ENCODE assay signal across 1 cellular context in genomic region chr20:24952376-24953203, GRCh38.
TF ChIP-seq lines count a peak whose summit lies in the region.

No MANE protein-coding gene starts in this region.

TF ChIP-seq in HepG2, 621 proteins besides CTCF, POLR2A, EP300 and RAD21 (continued from another document):
- TF ChIP-seq ZNF687 (CRISPR knock-in tag; IDR thresholded peaks at IDR 0.05): peak; percentile 33; the same call in 1 of the 2 replicates
- TF ChIP-seq ZNF781 (CRISPR knock-in tag; IDR thresholded peaks at IDR 0.05; ENCODE audit: borderline replicate concordance, not compliant biosample characterization): no peak
- peak; percentile 78 for TF ChIP-seq AGO2 (optimal IDR thresholded peaks at IDR 0.05; ENCODE audit: low read depth, low read length)
- no peak for TF ChIP-seq TBX3 (IDR thresholded peaks at IDR 0.05; ENCODE audit: borderline replicate concordance)
- TF ChIP-seq RNF219 (CRISPR knock-in tag; IDR thresholded peaks at IDR 0.05): no peak
- no peak for TF ChIP-seq DMAP1 (CRISPR knock-in tag; IDR thresholded peaks at IDR 0.05)
- 0 out of 2 replicates have a peak, but pooled peaks have one; percentile 38 for TF ChIP-seq ZNF274 (CRISPR knock-in tag; IDR thresholded peaks at IDR 0.05)
- TF ChIP-seq ATF5 (CRISPR knock-in tag; IDR thresholded peaks at IDR 0.05; ENCODE audit: low read depth): no peak
- peak; percentile 42; the same call in 1 of the 2 replicates for TF ChIP-seq HIC2 (CRISPR knock-in tag; IDR thresholded peaks at IDR 0.05; ENCODE audit: low read depth)
- no peak for TF ChIP-seq ZSCAN21 (CRISPR knock-in tag; IDR thresholded peaks at IDR 0.05; ENCODE audit: borderline replicate concordance)
- no peak for TF ChIP-seq ZNF614 (CRISPR knock-in tag; IDR thresholded peaks at IDR 0.05; ENCODE audit: borderline replicate concordance)
